Comparison of ENCODE assay signal across 13 cellular contexts in the genomic region with DNA sequence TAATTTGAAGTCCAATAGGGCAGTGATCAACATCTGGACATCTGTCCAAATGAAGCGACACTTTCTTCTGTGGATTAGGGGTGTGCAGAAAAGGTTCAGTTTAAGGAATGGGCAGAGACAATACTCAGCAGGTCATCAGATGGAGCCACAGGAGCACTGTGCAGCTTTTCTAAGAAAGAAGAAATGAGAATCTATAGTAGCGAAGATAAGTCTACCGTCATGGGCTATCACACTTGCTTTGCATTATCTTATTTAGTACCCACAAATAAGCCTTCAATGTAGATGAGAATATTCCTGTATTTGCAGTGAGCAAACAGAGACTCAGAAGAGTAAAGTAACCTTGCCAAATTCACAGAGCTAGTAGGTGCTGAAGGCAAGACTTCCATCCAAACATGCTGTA.
A peak's percentile ranks its signal among the peaks of the same experiment; 100 is the strongest.
DNase-seq lines count a peak whose midpoint lies in the region; ATAC-seq lines count a peak whose summit lies in the region.
"Had no signal": no experiment of that assay in that cellular context is flagged by ENCODE, and none has a peak within 500 bp of the region (broad histone marks: within the 10 kb centered on the region; RNA-seq: fewer than 3 reads in every experiment).

No MANE protein-coding gene starts in this region.

- DNase-seq in ureter (ENCODE audit: low spot score) (no peak), foreskin melanocyte (no peak)
- DNase-seq: AML-193; Caco-2; Calu3; CD4-positive, alpha-beta T cell; CD8-positive, alpha-beta T cell; DMS79 treated with DMSO at 0.1 percent for 48 hours; GF-D8 had no signal

- ATAC-seq in GM18511 (IDR thresholded peaks at IDR 0.05; ENCODE audit: unreplicated experiment) (peak; percentile 92), GM19351 (IDR thresholded peaks at IDR 0.05; ENCODE audit: unreplicated experiment) (peak; percentile 75), HG03175 (IDR thresholded peaks at IDR 0.05; ENCODE audit: unreplicated experiment) (peak; percentile 76)
- ATAC-seq: A549; CD8-positive, alpha-beta T cell had no signal
